Comparison of ENCODE assay signal across 8 cellular contexts in genomic region chr17:12538003-12538402, GRCh38.
"Had no signal": no experiment of that assay in that cellular context is flagged by ENCODE, and none has a peak within 500 bp of the region (broad histone marks: within the 10 kb centered on the region; RNA-seq: fewer than 3 reads in every experiment).

No MANE protein-coding gene starts in this region.

- ATAC-seq: GM23338 had no signal

- H3K27ac Mint-ChIP-seq: GM23338, H9 had no signal

- H3K36me3 Mint-ChIP-seq: IgD-negative memory B cell had no signal

- H3K4me1 Mint-ChIP-seq: IgD-negative memory B cell had no signal

- DNase-seq: H9, HCEC 1CT, KG1 had no signal

- H3K27ac ChIP-seq: HL-60 had no signal

- H3K9me3 Mint-ChIP-seq: GM23338, H9, IgD-negative memory B cell had no signal

- H2AFZ ChIP-seq: GM23338 had no signal

- H3K4me3 ChIP-seq: GM23338 had no signal

- H3K4me3 Mint-ChIP-seq: GM23338, H9, IgD-negative memory B cell had no signal

- H3K4me2 ChIP-seq: GM23338 had no signal

- FAIRE-seq: H1, H54 had no signal
